Comparison of ENCODE assay signal across 13 cellular contexts in genomic region chr6:112501705-112502104, GRCh38.
DNase-seq lines count a peak whose midpoint lies in the region; ATAC-seq, FAIRE-seq and TF ChIP-seq lines count a peak whose summit lies in the region.
"Had no signal": no experiment of that assay in that cellular context is flagged by ENCODE, and none has a peak within 500 bp of the region (broad histone marks: within the 10 kb centered on the region; RNA-seq: fewer than 3 reads in every experiment).

No MANE protein-coding gene starts in this region.

- FAIRE-seq in endothelial cell of umbilical vein (lab: Jason Lieb, UNC): no peak

- no peak for TF ChIP-seq CTCF in endothelial cell of umbilical vein (IDR thresholded peaks at IDR 0.05; ENCODE audit: extremely low read depth in 1 of 2, insufficient read depth in 1 of 2, low read depth in 1 of 2, low read length in 2 of 2)

- no peak overlapping the region for H3K4me2 ChIP-seq in endothelial cell of umbilical vein (ENCODE audit: insufficient read depth, low read length)

- H3K79me2 ChIP-seq in endothelial cell of umbilical vein (ENCODE audit: control insufficient read depth, insufficient read depth, low read length): no peaks in the 10 kb centered on the region

- TF ChIP-seq POLR2A in endothelial cell of umbilical vein (IDR thresholded peaks at IDR 0.05; ENCODE audit: low read depth, low read length): no peak

- CTCF ChIA-PET in endothelial cell of umbilical vein (lab: Charles Lee): interaction anchor here (0.8 to 1.5 kb wide), 2 partner anchors 1377 to 1405 kb away, joined by 3 read pairs; no protein-coding TSS in a partner anchor

- POLR2A ChIA-PET in endothelial cell of umbilical vein (lab: Charles Lee): no interaction called here

- H3K4me1 ChIP-seq in HAP-1: peaks cover 47% of the 10 kb centered on the region
- peaks cover 2% of the 10 kb centered on the region for H3K4me1 ChIP-seq in endothelial cell of umbilical vein (ENCODE audit: control insufficient read depth, extremely low read depth, insufficient read depth, low read length)

- H4K20me1 ChIP-seq in endothelial cell of umbilical vein (replicated peaks; ENCODE audit: control insufficient read depth, extremely low read depth, insufficient read depth, low read length): no peaks in the 10 kb centered on the region

- no TSS peak for BruUV-seq in endothelial cell of umbilical vein (replicated peaks; lab: Mats Ljungman, UMichigan)

- no peaks in the 10 kb centered on the region for H3K27me3 ChIP-seq in HAP-1 (ENCODE audit: low read depth)
- no peaks in the 10 kb centered on the region for H3K27me3 ChIP-seq in endothelial cell of umbilical vein (ENCODE audit: control insufficient read depth in 2 of 2, insufficient read depth in 2 of 2, low read length in 2 of 2)

- no peaks in the 10 kb centered on the region for H3K9me1 ChIP-seq in endothelial cell of umbilical vein (replicated peaks; ENCODE audit: control insufficient read depth, extremely low read depth, insufficient read depth, low read length)

- intact Hi-C loops in endothelial cell of umbilical vein (cut with micrococcal nuclease): loop anchor here (1.0 to 10.0 kb wide), 4 partner anchors 165 to 1433 kb away; no protein-coding TSS in a partner anchor

- H3K9me3 ChIP-seq in HAP-1 (no peaks in the 10 kb centered on the region), endothelial cell of umbilical vein (replicated peaks; ENCODE audit: control insufficient read depth, insufficient read depth, low read length) (no peaks in the 10 kb centered on the region)

- H3K36me3 ChIP-seq in HAP-1 (replicated peaks): no peaks in the 10 kb centered on the region
- no peaks in the 10 kb centered on the region for H3K36me3 ChIP-seq in endothelial cell of umbilical vein (ENCODE audit: control insufficient read depth in 2 of 2, extremely low read depth in 1 of 2, insufficient read depth in 2 of 2, low read length in 2 of 2)

- in situ Hi-C loops in HAP-1 (cut with MboI; ENCODE audit: low sequenced_read_pairs): no loop called here

- H3K27ac ChIP-seq in endothelial cell of umbilical vein (ENCODE audit: insufficient read depth, low read depth, low read length): no peak overlapping the region
- H3K27ac ChIP-seq: HL-60 had no signal

- DNase-seq in HAP-1 (ENCODE audit: low spot score in 2 of 2) (peak; percentile 83 to 90), NCI-H526 treated with DMSO at 0.1 percent for 48 hours (lab: John Stamatoyannopoulos, UW) (peak; percentile 36), endothelial cell of umbilical vein (ENCODE audit: low read depth, low spot score) (peak; percentile 4), occipital lobe (lab: John Stamatoyannopoulos, UW) (peak; percentile 30), NCI-H774 (lab: John Stamatoyannopoulos, UW) (no peak)
- no peak for DNase-seq in effector CD8-positive, alpha-beta T cell (lab: John Stamatoyannopoulos, UW)
- no peak for DNase-seq in activated effector memory CD4-positive, alpha-beta T cell treated with anti-CD3 and anti-CD28 coated beads, Interleukin-2, amount 50 U/mL, for 16 hours
- DNase-seq: NCI-H2081 treated with DMSO at 0.1 percent for 48 hours; stimulated activated naive CD4-positive, alpha-beta T cell treated with Interleukin-2 at 50 U/mL for 16 hours; T-helper 17 cell had no signal

- no peak overlapping the region for H3K9ac ChIP-seq in endothelial cell of umbilical vein (replicated peaks; ENCODE audit: extremely low read depth, insufficient read depth, low read length)

- no peak for ATAC-seq in GM19397 (IDR thresholded peaks at IDR 0.05; ENCODE audit: unreplicated experiment)
- ATAC-seq: T-helper 17 cell had no signal

- dilution Hi-C loops in endothelial cell of umbilical vein (cut with MboI; ENCODE audit: extremely low pct_ligation_motif_present, low sequenced_read_pairs): no loop called here

- H3K4me3 ChIP-seq in HAP-1 (no peak overlapping the region), endothelial cell of umbilical vein (replicated peaks in 1 of 3; ENCODE audit: insufficient read depth in 1 of 3, low read depth in 1 of 3, low read length in 3 of 3) (no peak overlapping the region)
- H3K4me3 ChIP-seq: lung had no signal

- peak overlapping the region; percentile 31 for H2AFZ ChIP-seq in endothelial cell of umbilical vein (ENCODE audit: low read depth, low read length)

TF ChIP-seq in endothelial cell of umbilical vein, 7 proteins besides CTCF, POLR2A, EP300 and RAD21:
- TF ChIP-seq MYC (IDR thresholded peaks at IDR 0.05; ENCODE audit: low read depth, low read length) (no peak), MAX (IDR thresholded peaks at IDR 0.05; ENCODE audit: insufficient read depth, insufficient read length) (no peak), JUN (IDR thresholded peaks at IDR 0.05; ENCODE audit: borderline replicate concordance, insufficient read depth, insufficient read length, low read depth) (no peak), GATA2 (IDR thresholded peaks at IDR 0.05; ENCODE audit: insufficient read depth, insufficient read length, low read depth, low read length) (no peak), FOS (IDR thresholded peaks at IDR 0.05; ENCODE audit: borderline replicate concordance, insufficient read depth, low read length) (no peak), POLR2AphosphoS5 (IDR thresholded peaks at IDR 0.05; ENCODE audit: insufficient read depth, low read depth, low read length) (no peak), EZH2 (IDR thresholded peaks at IDR 0.05; ENCODE audit: borderline replicate concordance, low read depth, low read length, severe bottlenecking) (no peak)

Comparison
In these comparisons a context has a peak if more than half of its experiments do, and no peak if none do; other contexts are left out.
1. DNase-seq: peak in HAP-1 (2 of 2), NCI-H526 treated with DMSO at 0.1 percent for 48 hours (single experiment), endothelial cell of umbilical vein (single experiment) and occipital lobe (single experiment); none in NCI-H774 (single experiment), effector CD8-positive, alpha-beta T cell (single experiment) and activated effector memory CD4-positive, alpha-beta T cell treated with anti-CD3 and anti-CD28 coated beads, Interleukin-2, amount 50 U/mL, for 16 hours (single experiment).